In genomic region chr19:2546128-2547032, GRCh38 we compare ENCODE assay signal across 8 cellular contexts.
DNase-seq lines count a peak whose midpoint lies in the region; ATAC-seq and TF ChIP-seq lines count a peak whose summit lies in the region.

No MANE protein-coding gene starts in this region.

- H3K9ac ChIP-seq in skeletal muscle satellite cell (ENCODE audit: low read depth, low read length), result peak overlapping the region; percentile 58

- H3K4me3 ChIP-seq in body of pancreas (no peak overlapping the region), skeletal muscle satellite cell (ENCODE audit: low read length) (no peak overlapping the region)

- H3K4me1 ChIP-seq in body of pancreas (peaks cover 39% of the 10 kb centered on the region), skeletal muscle satellite cell (ENCODE audit: control insufficient read depth, insufficient read depth, low read length) (peaks cover 66% of the 10 kb centered on the region)

- no peak for TF ChIP-seq CTCF in body of pancreas (IDR thresholded peaks at IDR 0.05)

- H3K9me3 ChIP-seq in body of pancreas (no peaks in the 10 kb centered on the region), skeletal muscle satellite cell (replicated peaks; ENCODE audit: low read length) (no peaks in the 10 kb centered on the region)

- DNase-seq in HuH-7.5 (ENCODE audit: low spot score) (peak; percentile 91), body of pancreas (peak; percentile 46 to 78 (median 55)), SIG-M5 treated with dmso at 0.1 percent for 504 hours (lab: John Stamatoyannopoulos, UW; ENCODE audit: unreplicated experiment) (no peak), AML-193 (lab: John Stamatoyannopoulos, UW) (no peak)
- no peak for DNase-seq in effector CD4-positive, alpha-beta T cell

- TF ChIP-seq POLR2A in body of pancreas (IDR thresholded peaks at IDR 0.05), result peak in 1 of 3 donors; percentile 33

- intact Hi-C loops in body of pancreas (cut with DNase I), result loop anchor here (5.0 kb wide), 1 partner anchor 54 kb away; no protein-coding TSS in a partner anchor

- 53 to 75% methylated on average over 32 to 49 of the region's 50 CpGs for WGBS in body of pancreas, 2 donors

- ATAC-seq in body of pancreas (no peak), GM21526 (IDR thresholded peaks at IDR 0.05; ENCODE audit: low FRiP score, unreplicated experiment) (no peak)

- H3K27ac ChIP-seq in body of pancreas (peak overlapping the region in 3 of 4 donors; percentile 7 to 58 (median 54)), layer of hippocampus (ENCODE audit: low read depth, low read length) (peak overlapping the region; percentile 99)

- H3K36me3 ChIP-seq in body of pancreas (replicated peaks in 1 of 2; ENCODE audit: insufficient read depth in 1 of 2, low read depth in 2 of 2) (no peaks in the 10 kb centered on the region), skeletal muscle satellite cell (ENCODE audit: insufficient read depth, low read length) (no peaks in the 10 kb centered on the region)

- H3K4me2 ChIP-seq in skeletal muscle satellite cell (ENCODE audit: low read length), result no peak overlapping the region

- no peaks in the 10 kb centered on the region for H3K27me3 ChIP-seq in body of pancreas
- no peaks in the 10 kb centered on the region for H3K27me3 ChIP-seq in layer of hippocampus (ENCODE audit: control insufficient read depth, insufficient read depth, low read length)
- H3K27me3 ChIP-seq in skeletal muscle satellite cell (ENCODE audit: control insufficient read depth, insufficient read depth, low read length), result no peaks in the 10 kb centered on the region

Comparison
In these comparisons a context has a peak if more than half of its experiments do, and no peak if none do; other contexts are left out.
1. DNase-seq: peak in HuH-7.5 (single experiment) and body of pancreas (4 of 4); none in SIG-M5 treated with dmso at 0.1 percent for 504 hours (single experiment), AML-193 (0 of 2) and effector CD4-positive, alpha-beta T cell (single experiment).